In the genomic region with DNA sequence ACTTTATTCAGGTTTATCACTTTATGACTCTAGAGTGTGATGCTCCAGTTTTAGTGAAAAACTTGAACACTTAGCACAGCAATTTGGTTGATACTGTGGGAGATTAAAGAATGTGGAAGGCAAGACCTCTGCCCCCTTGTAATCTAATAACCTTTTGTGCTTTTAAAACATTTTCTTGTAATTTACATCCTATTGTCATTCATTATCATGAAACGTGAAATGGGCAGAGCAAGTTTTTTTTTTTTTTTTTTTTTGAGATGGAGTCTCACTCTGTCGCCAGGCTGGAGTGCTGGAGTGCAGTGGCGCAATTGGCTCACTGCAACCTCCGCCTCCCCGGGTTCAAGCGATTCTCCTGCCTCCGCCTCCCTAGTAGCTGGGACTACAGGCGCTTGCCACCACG, we compare ENCODE assay signal across 9 cellular contexts. TPM values are rescaled to one million over a fixed set of nuclear protein-coding genes. Genes with fewer than 3 reads are reported as not detected.
DNase-seq lines count a peak whose midpoint lies in the region; ATAC-seq, FAIRE-seq and TF ChIP-seq lines count a peak whose summit lies in the region.
"Had no signal": no experiment of that assay in that cellular context is flagged by ENCODE, and none has a peak within 500 bp of the region (broad histone marks: within the 10 kb centered on the region; RNA-seq: fewer than 3 reads in every experiment).

No MANE protein-coding gene starts in this region.

- H3K9me3 Mint-ChIP-seq in GM23338: no peaks in the 10 kb centered on the region; the same call in 2 of the 3 replicates

- H4K20me1 ChIP-seq in GM23338 (replicated peaks; ENCODE audit: insufficient read depth): peaks cover 43% of the 10 kb centered on the region

- H3K79me2 ChIP-seq in GM23338 (replicated peaks; ENCODE audit: insufficient read depth): peaks cover 62% of the 10 kb centered on the region

- no peak overlapping the region for H2AFZ ChIP-seq in GM23338

- TF ChIP-seq CTCF in GM23338 (conservative IDR thresholded peaks at IDR 0.05; ENCODE audit: low read depth in 2 of 2): no peak
- no peak for TF ChIP-seq CTCF in esophagus muscularis mucosa (IDR thresholded peaks at IDR 0.05)

- no peak for ATAC-seq in GM23338
- ATAC-seq in GM21723 (IDR thresholded peaks at IDR 0.05; ENCODE audit: unreplicated experiment): no peak

- no peak overlapping the region for H3K27ac Mint-ChIP-seq in GM23338

- peaks cover 23% of the 10 kb centered on the region for H3K4me1 Mint-ChIP-seq in GM23338

- H3K36me3 Mint-ChIP-seq in GM23338 (ENCODE audit: low read depth): peaks cover 37% of the 10 kb centered on the region

- FAIRE-seq in frontal cortex (lab: Jason Lieb, UNC): no peak

- no peak for TF ChIP-seq POLR2A in esophagus muscularis mucosa (IDR thresholded peaks at IDR 0.05; ENCODE audit: low read depth)

- no peak for DNase-seq in GM23338 (ENCODE audit: low spot score)
- no peak for DNase-seq in SK-N-MC (ENCODE audit: low read depth, low spot score)
- no peak for DNase-seq in esophagus muscularis mucosa (ENCODE audit: extremely low spot score)
- DNase-seq in skeletal muscle cell (ENCODE audit: low read depth): no peak
- no peak for DNase-seq in frontal cortex (ENCODE audit: low spot score in 2 of 2)
- DNase-seq in OCI-M1 (lab: John Stamatoyannopoulos, UW): no peak
- DNase-seq: NCI-H748 treated with DMSO at 0.1 percent for 48 hours, uterus had no signal

- H3K36me3 ChIP-seq in GM23338 (ENCODE audit: insufficient read depth) (peaks cover 15% of the 10 kb centered on the region), SK-N-MC (ENCODE audit: insufficient read depth, low read length) (peaks cover 42% of the 10 kb centered on the region), esophagus muscularis mucosa (peaks cover 0 to 4% (median 0%) of the 10 kb centered on the region in 4 donors)
- H3K36me3 ChIP-seq: uterus had no signal

- peak overlapping the region; percentile 97 for H3K4me2 ChIP-seq in GM23338

- H3K9me3 ChIP-seq in SK-N-MC (ENCODE audit: low read depth, low read length): no peaks in the 10 kb centered on the region
- no peaks in the 10 kb centered on the region for H3K9me3 ChIP-seq in esophagus muscularis mucosa
- H3K9me3 ChIP-seq: uterus had no signal

- TF ChIP-seq EP300 in esophagus muscularis mucosa (IDR thresholded peaks at IDR 0.05): no peak

- H3K9me2 ChIP-seq in GM23338 (ENCODE audit: insufficient read depth): peaks cover 4% of the 10 kb centered on the region; the same call in 1 of the 2 replicates

- intact Hi-C loops in esophagus muscularis mucosa (cut with DNase I): loop anchor here (5.0 kb wide), 1 partner anchor 46 kb away; no protein-coding TSS in a partner anchor

- H3K4me3 Mint-ChIP-seq in GM23338: peak overlapping the region; percentile 99

- H3K27me3 ChIP-seq in GM23338 (ENCODE audit: insufficient read depth) (no peaks in the 10 kb centered on the region), esophagus muscularis mucosa (no peaks in the 10 kb centered on the region)
- H3K27me3 ChIP-seq: uterus had no signal

- H3K27me3 Mint-ChIP-seq in GM23338 (ENCODE audit: insufficient read depth, low read depth, poor library complexity): peaks cover 23% of the 10 kb centered on the region

- H3K4me1 ChIP-seq in GM23338 (ENCODE audit: insufficient read depth): peaks cover 8% of the 10 kb centered on the region
- H3K4me1 ChIP-seq in esophagus muscularis mucosa: peaks cover 29 to 63% (median 58%) of the 10 kb centered on the region in 4 donors

- H3F3A ChIP-seq in GM23338 (replicated peaks; ENCODE audit: low read depth): peaks cover 7% of the 10 kb centered on the region; the same call in 1 of the 2 replicates

- H3K4me3 ChIP-seq in GM23338 (peak overlapping the region; percentile 90), SK-N-MC (peak overlapping the region; percentile 79), esophagus muscularis mucosa (peak overlapping the region; percentile 78 to 98 (median 97)), skeletal muscle cell (ENCODE audit: low read depth, low read length) (peak overlapping the region; percentile 97)

- H3K9ac ChIP-seq in SK-N-MC (ENCODE audit: insufficient read length): peak overlapping the region; percentile 97

- H3K27ac ChIP-seq in GM23338 (ENCODE audit: low read depth) (no peak overlapping the region), SK-N-MC (no peak overlapping the region), esophagus muscularis mucosa (replicated peaks in 1 of 4) (peak overlapping the region in 1 of 4 donors; percentile 98)

- 81% methylated on average over 9 of the region's 9 CpGs for WGBS in esophagus muscularis mucosa

TF ChIP-seq in GM23338, 12 proteins besides CTCF, POLR2A, EP300 and RAD21 (continues in another document):
- TF ChIP-seq, protein P1, sequence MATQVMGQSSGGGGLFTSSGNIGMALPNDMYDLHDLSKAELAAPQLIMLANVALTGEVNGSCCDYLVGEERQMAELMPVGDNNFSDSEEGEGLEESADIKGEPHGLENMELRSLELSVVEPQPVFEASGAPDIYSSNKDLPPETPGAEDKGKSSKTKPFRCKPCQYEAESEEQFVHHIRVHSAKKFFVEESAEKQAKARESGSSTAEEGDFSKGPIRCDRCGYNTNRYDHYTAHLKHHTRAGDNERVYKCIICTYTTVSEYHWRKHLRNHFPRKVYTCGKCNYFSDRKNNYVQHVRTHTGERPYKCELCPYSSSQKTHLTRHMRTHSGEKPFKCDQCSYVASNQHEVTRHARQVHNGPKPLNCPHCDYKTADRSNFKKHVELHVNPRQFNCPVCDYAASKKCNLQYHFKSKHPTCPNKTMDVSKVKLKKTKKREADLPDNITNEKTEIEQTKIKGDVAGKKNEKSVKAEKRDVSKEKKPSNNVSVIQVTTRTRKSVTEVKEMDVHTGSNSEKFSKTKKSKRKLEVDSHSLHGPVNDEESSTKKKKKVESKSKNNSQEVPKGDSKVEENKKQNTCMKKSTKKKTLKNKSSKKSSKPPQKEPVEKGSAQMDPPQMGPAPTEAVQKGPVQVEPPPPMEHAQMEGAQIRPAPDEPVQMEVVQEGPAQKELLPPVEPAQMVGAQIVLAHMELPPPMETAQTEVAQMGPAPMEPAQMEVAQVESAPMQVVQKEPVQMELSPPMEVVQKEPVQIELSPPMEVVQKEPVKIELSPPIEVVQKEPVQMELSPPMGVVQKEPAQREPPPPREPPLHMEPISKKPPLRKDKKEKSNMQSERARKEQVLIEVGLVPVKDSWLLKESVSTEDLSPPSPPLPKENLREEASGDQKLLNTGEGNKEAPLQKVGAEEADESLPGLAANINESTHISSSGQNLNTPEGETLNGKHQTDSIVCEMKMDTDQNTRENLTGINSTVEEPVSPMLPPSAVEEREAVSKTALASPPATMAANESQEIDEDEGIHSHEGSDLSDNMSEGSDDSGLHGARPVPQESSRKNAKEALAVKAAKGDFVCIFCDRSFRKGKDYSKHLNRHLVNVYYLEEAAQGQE (IDR thresholded peaks at IDR 0.05; ENCODE audit: unreplicated experiment): no peak
- TF ChIP-seq STAT1 (IDR thresholded peaks at IDR 0.05; ENCODE audit: unreplicated experiment) (no peak), ZNF331 (CRISPR knock-in tag; IDR thresholded peaks at IDR 0.05; ENCODE audit: low read depth) (no peak), ZNF114 (CRISPR knock-in tag; IDR thresholded peaks at IDR 0.05) (no peak)

RNA-seq across cellular contexts. Expression of a gene that starts 1.8 kb away (rescaled TPM):
- 132 and 148 TPM in 2 replicates for total RNA-seq in GM23338 (2014; rRNA removed; shearing (Covaris generic))
- 226 and 277 TPM in 2 replicates for polyA plus RNA-seq in GM23338 (2016; fragmentation: Nextera tagmentation; extraction: Ambion mirVana)
- total RNA-seq in esophagus muscularis mucosa (100 to 1,000 TPM in 1 of 4 donors, 10 to 100 TPM in 3; 73.6 to 111 (median 97.0) TPM), frontal cortex (113 TPM)

RNA-seq across cellular contexts. Expression of a gene that starts 39.6 kb away (rescaled TPM):
- not detected in 2 replicates for total RNA-seq in GM23338 (2014; rRNA removed; shearing (Covaris generic))
- polyA plus RNA-seq in GM23338 (2016; fragmentation: Nextera tagmentation; extraction: Ambion mirVana): 0.16 and 0.29 TPM in 2 replicates
- total RNA-seq in esophagus muscularis mucosa (not detected), frontal cortex (not detected)

RNA-seq across cellular contexts. Expression of a gene that starts 46.2 kb away (rescaled TPM):
- 1.6 TPM in 1 of 2 replicates, not detected in the other for total RNA-seq in GM23338 (2014; rRNA removed; shearing (Covaris generic))
- 0.52 and 0.71 TPM in 2 replicates for polyA plus RNA-seq in GM23338 (2016; fragmentation: Nextera tagmentation; extraction: Ambion mirVana)
- total RNA-seq in esophagus muscularis mucosa: under 1 TPM in 2 of 4 donors, not detected in 2; 0.78 to 0.99 TPM
- total RNA-seq in frontal cortex: not detected

RNA-seq across cellular contexts. Expression of a gene that starts 49.9 kb away (rescaled TPM):
- 506 and 546 TPM in 2 replicates for total RNA-seq in GM23338 (2014; rRNA removed; shearing (Covaris generic))
- 226 and 278 TPM in 2 replicates for polyA plus RNA-seq in GM23338 (2016; fragmentation: Nextera tagmentation; extraction: Ambion mirVana)
- total RNA-seq in esophagus muscularis mucosa (100 to 1,000 TPM; 164 to 234 (median 220) TPM), frontal cortex (810 TPM)

RNA-seq across cellular contexts. Expression of a gene that starts 51.4 kb away (rescaled TPM):
- total RNA-seq in GM23338 (2014; rRNA removed; shearing (Covaris generic)): 2.7 and 3.1 TPM in 2 replicates
- 0.54 and 0.73 TPM in 2 replicates for polyA plus RNA-seq in GM23338 (2016; fragmentation: Nextera tagmentation; extraction: Ambion mirVana)
- total RNA-seq in esophagus muscularis mucosa (10 to 100 TPM in 2 of 4 donors, 1 to 10 TPM in 2; 2.5 to 11.0 (median 7.8) TPM), frontal cortex (under 0.01 TPM)
